13 cellular contexts compared by ENCODE assay signal in the genomic region with DNA sequence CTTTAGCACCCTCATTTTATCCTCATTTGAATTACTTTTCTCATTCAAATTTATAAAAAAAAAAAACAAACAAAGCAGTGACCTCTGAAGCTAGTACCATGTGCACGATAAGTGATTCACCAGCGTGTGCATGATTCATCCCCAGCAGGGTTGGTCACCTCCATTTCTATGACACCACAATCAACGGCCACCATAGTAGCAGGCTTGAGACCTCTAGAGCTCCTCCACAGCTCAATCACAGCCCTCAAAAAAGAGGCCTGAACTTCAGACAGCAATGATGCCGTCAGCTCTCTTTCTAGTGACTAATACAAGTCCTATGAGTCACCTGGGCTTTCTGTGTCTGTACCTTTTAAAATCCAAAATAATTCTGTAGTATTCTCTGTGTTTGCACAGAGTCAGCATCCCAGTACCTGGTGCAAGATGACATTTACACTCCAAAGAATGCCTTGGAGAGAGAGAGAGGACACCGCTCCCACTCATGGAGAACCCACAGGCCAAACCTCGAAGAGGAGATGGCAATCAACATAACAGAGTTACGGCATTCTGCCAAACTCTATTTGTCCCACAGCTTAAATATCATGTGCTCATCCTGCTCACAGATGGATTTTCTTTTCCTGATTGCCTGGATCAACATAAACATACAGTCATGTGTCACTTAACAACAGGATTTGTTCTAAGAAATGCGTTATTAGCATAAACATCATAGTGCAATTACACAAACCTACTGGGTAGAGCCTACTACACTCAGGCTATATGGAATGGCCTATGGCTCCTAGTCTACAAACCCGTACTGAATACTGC. TPM values are rescaled to one million over a fixed set of nuclear protein-coding genes. Genes with fewer than 3 reads are reported as not detected.
DNase-seq lines count a peak whose midpoint lies in the region; ATAC-seq, FAIRE-seq and TF ChIP-seq lines count a peak whose summit lies in the region.
"Had no signal": no experiment of that assay in that cellular context is flagged by ENCODE, and none has a peak within 500 bp of the region (broad histone marks: within the 10 kb centered on the region; RNA-seq: fewer than 3 reads in every experiment).

No MANE protein-coding gene starts in this region.

- H3K27me3 ChIP-seq in left lung: no peaks in the 10 kb centered on the region
- no peaks in the 10 kb centered on the region for H3K27me3 ChIP-seq in tibial artery
- H3K27me3 ChIP-seq: body of pancreas had no signal

- in situ Hi-C loops in GM13977 (cut with MboI; ENCODE audit: low pct_unique_long_range_greater_than_20kb, low sequenced_read_pairs, unreplicated experiment): no loop called here

- FAIRE-seq in H54 (lab: Jason Lieb, UNC): peak; percentile 85

- TF ChIP-seq CTCF in GM13977 (IDR thresholded peaks at IDR 0.05; ENCODE audit: extremely low read depth, insufficient read depth, missing control alignments) (no peak), left lung (IDR thresholded peaks at IDR 0.05) (no peak), tibial artery (IDR thresholded peaks at IDR 0.05) (no peak)

- ATAC-seq in left lung (peak; percentile 71), HG03342 (IDR thresholded peaks at IDR 0.05; ENCODE audit: unreplicated experiment) (no peak)
- ATAC-seq: body of pancreas had no signal

- TF ChIP-seq POLR2A in H54 (IDR thresholded peaks at IDR 0.05; ENCODE audit: low read depth, low read length): no peak

- DNase-seq in GM13977 (ENCODE audit: low spot score) (peak; percentile 30), H54 (ENCODE audit: insufficient read length, low spot score) (peak; percentile 16), NCI-H2029 (lab: John Stamatoyannopoulos, UW) (peak; percentile 33), left lung (no peak), tibial artery (no peak), SIG-M5 treated with dmso at 0.1 percent for 504 hours (lab: John Stamatoyannopoulos, UW; ENCODE audit: unreplicated experiment) (no peak)
- DNase-seq in activated CD4-positive, alpha-beta T cell treated with anti-CD3 and anti-CD28 coated beads for 48 hours: no peak
- DNase-seq: activated CD4-positive, alpha-beta T cell treated with anti-CD3 and anti-CD28 coated beads, Interleukin-2, amount 50 U/mL, for 4 hours; body of pancreas; Calu3; Karpas-422; naive B cell had no signal

- no peak overlapping the region for H3K4me3 ChIP-seq in left lung
- no peak overlapping the region for H3K4me3 ChIP-seq in tibial artery
- H3K4me3 ChIP-seq: body of pancreas had no signal

- intact Hi-C loops in left lung (cut with DNase I) (no loop called here), tibial artery (cut with DNase I; ENCODE audit: low total_unique reads) (no loop called here)

- H3K9me3 ChIP-seq in left lung (peaks cover 0 to 4% of the 10 kb centered on the region in 2 donors), tibial artery (no peaks in the 10 kb centered on the region)
- H3K9me3 ChIP-seq: body of pancreas had no signal

- H3K4me1 ChIP-seq in left lung (no peaks in the 10 kb centered on the region), tibial artery (no peaks in the 10 kb centered on the region)
- H3K4me1 ChIP-seq: body of pancreas had no signal

- no peak overlapping the region for H3K27ac ChIP-seq in left lung
- H3K27ac ChIP-seq in tibial artery: no peak overlapping the region
- H3K27ac ChIP-seq: body of pancreas had no signal

- H3K36me3 ChIP-seq in left lung: no peaks in the 10 kb centered on the region
- H3K36me3 ChIP-seq in tibial artery: no peaks in the 10 kb centered on the region

RNA-seq across cellular contexts. Expression of a gene that starts 58.7 kb away (rescaled TPM):
- 10 to 100 TPM; 10.1 to 13.9 TPM for total RNA-seq in left lung

Comparison
In these comparisons a context has a peak if more than half of its experiments do, and no peak if none do; other contexts are left out.
1. DNase-seq: peak in GM13977 (single experiment), H54 (single experiment) and NCI-H2029 (single experiment); none in left lung (0 of 2), tibial artery (0 of 2), SIG-M5 treated with dmso at 0.1 percent for 504 hours (single experiment) and activated CD4-positive, alpha-beta T cell treated with anti-CD3 and anti-CD28 coated beads for 48 hours (single experiment).